In the genomic region with DNA sequence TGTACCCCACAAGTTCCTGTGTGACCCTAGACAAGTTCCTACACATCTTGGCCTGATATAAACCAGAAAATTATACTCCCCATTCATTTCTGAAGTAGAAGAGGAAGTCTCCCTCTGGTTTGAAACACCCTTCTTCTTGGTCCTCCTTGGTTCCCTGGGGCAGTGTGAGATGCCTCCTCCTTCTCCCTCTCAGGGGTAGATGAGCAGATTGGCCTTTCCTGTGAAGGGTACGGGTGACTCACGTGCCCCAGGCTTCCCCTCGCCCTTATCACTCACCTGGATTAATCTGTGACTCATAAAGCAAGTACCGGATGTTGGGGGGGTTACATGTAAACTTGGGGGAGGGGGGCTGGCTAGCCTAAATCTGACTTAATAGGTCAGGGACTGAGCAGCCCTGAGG, we compare ENCODE assay signal across 1 cellular context.
A peak's percentile ranks its signal among the peaks of the same experiment; 100 is the strongest.
TF ChIP-seq lines count a peak whose summit lies in the region.

No MANE protein-coding gene starts in this region.

TF ChIP-seq in K562, 482 proteins besides CTCF, POLR2A, EP300 and RAD21 (continued from another document):
- TF ChIP-seq, protein P1, sequence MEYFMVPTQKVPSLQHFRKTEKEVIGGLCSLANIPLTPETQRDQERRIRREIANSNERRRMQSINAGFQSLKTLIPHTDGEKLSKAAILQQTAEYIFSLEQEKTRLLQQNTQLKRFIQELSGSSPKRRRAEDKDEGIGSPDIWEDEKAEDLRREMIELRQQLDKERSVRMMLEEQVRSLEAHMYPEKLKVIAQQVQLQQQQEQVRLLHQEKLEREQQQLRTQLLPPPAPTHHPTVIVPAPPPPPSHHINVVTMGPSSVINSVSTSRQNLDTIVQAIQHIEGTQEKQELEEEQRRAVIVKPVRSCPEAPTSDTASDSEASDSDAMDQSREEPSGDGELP (CRISPR knock-in tag; IDR thresholded peaks at IDR 0.05; ENCODE audit: borderline replicate concordance) = no peak
- peak; percentile 28; the same call in 1 of the 2 replicates for TF ChIP-seq SMARCE1 (IDR thresholded peaks at IDR 0.05)
- peak; percentile 63 for TF ChIP-seq BHLHE40 (IDR thresholded peaks at IDR 0.05; ENCODE audit: low read length)
- TF ChIP-seq, protein P2, sequence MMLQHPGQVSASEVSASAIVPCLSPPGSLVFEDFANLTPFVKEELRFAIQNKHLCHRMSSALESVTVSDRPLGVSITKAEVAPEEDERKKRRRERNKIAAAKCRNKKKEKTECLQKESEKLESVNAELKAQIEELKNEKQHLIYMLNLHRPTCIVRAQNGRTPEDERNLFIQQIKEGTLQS (IDR thresholded peaks at IDR 0.05) = 0 out of 2 replicates have a peak, but pooled peaks have one; percentile 17
- TF ChIP-seq, protein P2 (CRISPR knock-in tag; conservative IDR thresholded peaks at IDR 0.05) = no peak
- TF ChIP-seq ARID2 (IDR thresholded peaks at IDR 0.05) = no peak
- TF ChIP-seq CBX1 (IDR thresholded peaks at IDR 0.05; ENCODE audit: low read depth) = no peak
- TF ChIP-seq SPI1 (IDR thresholded peaks at IDR 0.05; ENCODE audit: borderline replicate concordance, low read depth, low read length) = peak; percentile 45; the same call in 1 of the 2 replicates
- TF ChIP-seq JUND (IDR thresholded peaks at IDR 0.05; ENCODE audit: borderline replicate concordance, low read depth, low read length) = peak; percentile 60
- no peak for TF ChIP-seq JUND (tag; IDR thresholded peaks at IDR 0.05; ENCODE audit: borderline replicate concordance, low read depth, low read length)
- TF ChIP-seq SAP30 (IDR thresholded peaks at IDR 0.05; ENCODE audit: borderline replicate concordance, insufficient read depth, low read depth, low read length, poor library complexity, severe bottlenecking) = no peak
- TF ChIP-seq FOSL1 (tag; conservative IDR thresholded peaks at IDR 0.05) = peak; percentile 49
- 0 out of 2 replicates have a peak, but pooled peaks have one; percentile 38 for TF ChIP-seq ZEB2 (IDR thresholded peaks at IDR 0.05)
